8 cellular contexts compared by ENCODE assay signal in genomic region chr2:11129598-11130449, GRCh38. TPM values are rescaled to one million over a fixed set of nuclear protein-coding genes. Genes with fewer than 3 reads are reported as not detected.
DNase-seq lines count a peak whose midpoint lies in the region; ATAC-seq and TF ChIP-seq lines count a peak whose summit lies in the region.

No MANE protein-coding gene starts in this region.

- no peak overlapping the region for H3K4ac ChIP-seq in mesendoderm (ENCODE audit: low read depth, low read length)

- H3K18ac ChIP-seq in mesendoderm (ENCODE audit: low read length): peak overlapping the region; percentile 29

- H2BK120ac ChIP-seq in mesendoderm (ENCODE audit: low read depth, low read length): no peak overlapping the region

- H3K9me3 Mint-ChIP-seq in CD8-positive, alpha-beta T cell: no peaks in the 10 kb centered on the region
- no peaks in the 10 kb centered on the region for H3K9me3 Mint-ChIP-seq in central memory CD8-positive, alpha-beta T cell

- no peaks in the 10 kb centered on the region for H3K36me3 ChIP-seq in CD8-positive, alpha-beta T cell (ENCODE audit: insufficient read depth, low read length)
- H3K36me3 ChIP-seq in Karpas-422 (ENCODE audit: insufficient read depth, low read length) (no peaks in the 10 kb centered on the region), mesendoderm (ENCODE audit: control insufficient read depth, insufficient read depth, low read length) (no peaks in the 10 kb centered on the region)

- H3K4me3 Mint-ChIP-seq in CD8-positive, alpha-beta T cell: peak overlapping the region; percentile 80
- peak overlapping the region; percentile 68 for H3K4me3 Mint-ChIP-seq in central memory CD8-positive, alpha-beta T cell

- peak overlapping the region; percentile 91 for H3K56ac ChIP-seq in mesendoderm (ENCODE audit: low read length)

- no peaks in the 10 kb centered on the region for H3K27me3 Mint-ChIP-seq in CD8-positive, alpha-beta T cell (ENCODE audit: low read depth)
- H3K27me3 Mint-ChIP-seq in central memory CD8-positive, alpha-beta T cell: no peaks in the 10 kb centered on the region

- WGBS in mesendoderm (ENCODE audit: extremely low coverage, insufficient coverage, low lambda C conversion rate): no CpG with 5 or more reads among the region's 46 CpGs

- POLR2A ChIA-PET in CD8-positive, alpha-beta T cell (lab: Charles Lee): interaction anchor here (0.9 to 1.9 kb wide), 4 partner anchors 20 to 317 kb away, joined by 3 to 10 read pairs (median 4); partner anchors contain the start of genes PDIA6, ROCK2 and SLC66A3

- ATAC-seq in CD8-positive, alpha-beta T cell: peak; percentile 90
- ATAC-seq in GM21447 (IDR thresholded peaks at IDR 0.05; ENCODE audit: unreplicated experiment): peak; percentile 70
- ATAC-seq in central memory CD8-positive, alpha-beta T cell (replicated peaks; ENCODE audit: extremely low read depth, poor library complexity, severe bottlenecking): peak; percentile 71

- CTCF ChIA-PET in CD8-positive, alpha-beta T cell (lab: Charles Lee): interaction anchor here (0.6 to 6.3 kb wide), 19 partner anchors 9 to 493 kb away, joined by 3 to 119 read pairs (median 6); partner anchors contain the start of genes E2F6 and SLC66A3

- H4K20me1 ChIP-seq in Karpas-422 (ENCODE audit: insufficient read depth, low read depth, low read length): no peaks in the 10 kb centered on the region

- H3K27ac Mint-ChIP-seq in CD8-positive, alpha-beta T cell: peak overlapping the region; percentile 88
- no peak overlapping the region for H3K27ac Mint-ChIP-seq in central memory CD8-positive, alpha-beta T cell (ENCODE audit: low read depth)

- H3K9ac ChIP-seq in Karpas-422 (ENCODE audit: low read length) (peak overlapping the region; percentile 46; the same call in 1 of the 2 replicates), mesendoderm (ENCODE audit: low read length) (peak overlapping the region; percentile 68)

- H3K23ac ChIP-seq in mesendoderm (ENCODE audit: low read length): no peak overlapping the region

- H2BK15ac ChIP-seq in mesendoderm (replicated peaks; ENCODE audit: low read depth): no peak overlapping the region

- no peaks in the 10 kb centered on the region for H3K79me2 ChIP-seq in Karpas-422 (ENCODE audit: low read length)
- no peaks in the 10 kb centered on the region for H3K79me2 ChIP-seq in mesendoderm (ENCODE audit: control insufficient read depth, insufficient read depth, low read length)

- peak; percentile 36 for TF ChIP-seq CTCF in CD8-positive, alpha-beta T cell (IDR thresholded peaks at IDR 0.05)

- no peaks in the 10 kb centered on the region for H3K36me3 Mint-ChIP-seq in CD8-positive, alpha-beta T cell
- peaks cover 5% of the 10 kb centered on the region for H3K36me3 Mint-ChIP-seq in central memory CD8-positive, alpha-beta T cell (ENCODE audit: insufficient read depth)

- peak overlapping the region; percentile 42; the same call in 1 of the 2 replicates for H2AFZ ChIP-seq in Karpas-422 (ENCODE audit: low read length)

- no peak overlapping the region for H2AK5ac ChIP-seq in mesendoderm (ENCODE audit: low read length)

- H3K9me2 ChIP-seq in Karpas-422 (replicated peaks; ENCODE audit: insufficient read depth, low read length): no peaks in the 10 kb centered on the region

- no peak overlapping the region for H3K27ac ChIP-seq in CD8-positive, alpha-beta T cell (ENCODE audit: low read depth, low read length)
- H3K27ac ChIP-seq in Karpas-422 (ENCODE audit: low read length): no peak overlapping the region
- H3K27ac ChIP-seq in mesendoderm (ENCODE audit: low read depth, low read length): no peak overlapping the region

- intact Hi-C loops in CD8-positive, alpha-beta T cell (cut with DNase I, micrococcal nuclease): loop anchor here (1.0 to 10.0 kb wide), 13 partner anchors 25 to 1585 kb away; partner anchors contain the start of genes PDIA6 (in 2 of the 2), SLC66A3 (in 2 of the 2), E2F6 (in 1 of the 2) and ROCK2 (in 1 of the 2)

- H3K4me1 Mint-ChIP-seq in CD8-positive, alpha-beta T cell (ENCODE audit: low read depth): peaks cover 29% of the 10 kb centered on the region
- peaks cover 33% of the 10 kb centered on the region for H3K4me1 Mint-ChIP-seq in central memory CD8-positive, alpha-beta T cell

- peak overlapping the region; percentile 76 for H3K4me2 ChIP-seq in Karpas-422 (ENCODE audit: low read depth, low read length, poor library complexity, severe bottlenecking)
- H3K4me2 ChIP-seq in mesendoderm (ENCODE audit: low read length): peak overlapping the region; percentile 64

- no peak overlapping the region for H4K8ac ChIP-seq in mesendoderm (ENCODE audit: low read depth, low read length)

- DNase-seq in CD8-positive, alpha-beta T cell: peak; percentile 53 to 90 (median 79)
- peak; percentile 80 for DNase-seq in Karpas-422
- peak; percentile 50 to 76 (median 64) for DNase-seq in activated CD4-positive, CD25-positive, alpha-beta regulatory T cell (lab: John Stamatoyannopoulos, UW)
- DNase-seq in central memory CD8-positive, alpha-beta T cell (ENCODE audit: low spot score in 2 of 2): peak; percentile 59 to 62
- peak; percentile 90 for DNase-seq in mesendoderm
- DNase-seq in stimulated activated CD8-positive, alpha-beta memory T cell treated with anti-CD3 and anti-CD28 coated beads, Interleukin-15, amount 100 ng/mL, for 4 hours (ENCODE audit: low read depth in 2 of 2): peak; percentile 51 to 64
- DNase-seq in DMS 273 (lab: John Stamatoyannopoulos, UW; ENCODE audit: unreplicated experiment): no peak

- no peaks in the 10 kb centered on the region for H3K9me3 ChIP-seq in CD8-positive, alpha-beta T cell (ENCODE audit: low read length)
- H3K9me3 ChIP-seq in Karpas-422 (ENCODE audit: low read length): no peaks in the 10 kb centered on the region

- H2BK5ac ChIP-seq in mesendoderm (ENCODE audit: low read length): no peak overlapping the region

- no peaks in the 10 kb centered on the region for H3K79me1 ChIP-seq in mesendoderm (ENCODE audit: low read length)

- peaks cover 23% of the 10 kb centered on the region for H3K4me1 ChIP-seq in CD8-positive, alpha-beta T cell (ENCODE audit: insufficient read depth, low read length)
- peaks cover 22% of the 10 kb centered on the region for H3K4me1 ChIP-seq in Karpas-422 (ENCODE audit: low read length)
- peaks cover 1% of the 10 kb centered on the region for H3K4me1 ChIP-seq in mesendoderm (ENCODE audit: control insufficient read depth, low read depth, low read length)

- H4K5ac ChIP-seq in mesendoderm (ENCODE audit: low read length): no peak overlapping the region

- H3K27me3 ChIP-seq in CD8-positive, alpha-beta T cell (ENCODE audit: insufficient read depth, low read length): no peaks in the 10 kb centered on the region
- no peaks in the 10 kb centered on the region for H3K27me3 ChIP-seq in Karpas-422 (ENCODE audit: low read length)
- no peaks in the 10 kb centered on the region for H3K27me3 ChIP-seq in mesendoderm (ENCODE audit: insufficient read depth, low read length, poor library complexity)

- H3K4me3 ChIP-seq in CD8-positive, alpha-beta T cell (ENCODE audit: low read depth, low read length): peak overlapping the region; percentile 42
- H3K4me3 ChIP-seq in Karpas-422 (ENCODE audit: low read length) (peak overlapping the region; percentile 63), mesendoderm (ENCODE audit: low read length) (peak overlapping the region; percentile 8)

RNA-seq across cellular contexts. Expression of gene SLC66A3, which starts 25.4 kb away (rescaled TPM):
- 1 to 10 TPM; 4.8 to 5.5 TPM for total RNA-seq in CD8-positive, alpha-beta T cell
- total RNA-seq in Karpas-422 (2014; rRNA removed; shearing (Covaris generic); ENCODE audit: low replicate concordance): 10.9 and 18.2 TPM in 2 replicates
- 6.9 TPM for polyA plus RNA-seq in mesendoderm (2013, experiment 1 of 2)
- polyA plus RNA-seq in mesendoderm (2013, experiment 2 of 2): 6.5 TPM

Comparison
In these comparisons a context has a peak if more than half of its experiments do, and no peak if none do; other contexts are left out.
1. H3K4me3 ChIP-seq: peak in every context shown above with its lines; median percentile 63 in Karpas-422; 42 in CD8-positive, alpha-beta T cell; 8 in mesendoderm.